15 cellular contexts compared by ENCODE assay signal in genomic region chrX:39484159-39484558, GRCh38.
DNase-seq lines count a peak whose midpoint lies in the region; ATAC-seq and TF ChIP-seq lines count a peak whose summit lies in the region.
"Had no signal": no experiment of that assay in that cellular context is flagged by ENCODE, and none has a peak within 500 bp of the region (broad histone marks: within the 10 kb centered on the region; RNA-seq: fewer than 3 reads in every experiment).

No MANE protein-coding gene starts in this region.

- ATAC-seq in activated CD8-positive, alpha-beta memory T cell treated with anti-CD3 and anti-CD28 coated beads, Interleukin-2, amount 10 ng/mL, durations not matched to agents 7 days and 5 days = no peak

- no peak overlapping the region for H3K9ac ChIP-seq in BLaER1
- H3K9ac ChIP-seq in SK-N-MC (ENCODE audit: insufficient read length) = no peak overlapping the region
- H3K9ac ChIP-seq: GM23248 had no signal

- H3K4me1 ChIP-seq in BLaER1 = peaks cover 53% of the 10 kb centered on the region
- H3K4me1 ChIP-seq: Caco-2, HAP-1 had no signal

- H3K9me3 Mint-ChIP-seq in nephron = no peaks in the 10 kb centered on the region
- no peaks in the 10 kb centered on the region for H3K9me3 Mint-ChIP-seq in activated CD8-positive, alpha-beta memory T cell treated with anti-CD3 and anti-CD28 coated beads, Interleukin-2, amount 10 ng/mL, durations not matched to agents 7 days and 5 days (ENCODE audit: low read depth)
- H3K9me3 Mint-ChIP-seq: CD4-positive, alpha-beta T cell had no signal

- peaks cover 62% of the 10 kb centered on the region for H3K4me1 Mint-ChIP-seq in nephron
- peaks cover 2% of the 10 kb centered on the region for H3K4me1 Mint-ChIP-seq in activated CD8-positive, alpha-beta memory T cell treated with anti-CD3 and anti-CD28 coated beads, Interleukin-2, amount 10 ng/mL, durations not matched to agents 7 days and 5 days

- no peak overlapping the region for H3K4me3 Mint-ChIP-seq in nephron
- H3K4me3 Mint-ChIP-seq in activated CD8-positive, alpha-beta memory T cell treated with anti-CD3 and anti-CD28 coated beads, Interleukin-2, amount 10 ng/mL, durations not matched to agents 7 days and 5 days = no peak overlapping the region
- H3K4me3 Mint-ChIP-seq: B cell; CD4-positive, alpha-beta T cell had no signal

- H3K27me3 ChIP-seq in BLaER1 (no peaks in the 10 kb centered on the region), MG63 (no peaks in the 10 kb centered on the region)

- CTCF ChIA-PET in activated CD8-positive, alpha-beta memory T cell treated with anti-CD3 and anti-CD28 coated beads, Interleukin-2, amount 10 ng/mL, durations not matched to agents 7 days and 5 days (lab: Charles Lee) = no interaction called here

- H3K4me3 ChIP-seq in BLaER1 (no peak overlapping the region), MG63 (no peak overlapping the region), SK-N-MC (peak overlapping the region; percentile 69)
- H3K4me3 ChIP-seq: GM23248, HAP-1 had no signal

- no peaks in the 10 kb centered on the region for H3K36me3 Mint-ChIP-seq in nephron (ENCODE audit: low read depth)
- no peaks in the 10 kb centered on the region for H3K36me3 Mint-ChIP-seq in activated CD8-positive, alpha-beta memory T cell treated with anti-CD3 and anti-CD28 coated beads, Interleukin-2, amount 10 ng/mL, durations not matched to agents 7 days and 5 days

- H3K27ac Mint-ChIP-seq in nephron = peak overlapping the region; percentile 44 to 65 (median 59)
- H3K27ac Mint-ChIP-seq in activated CD8-positive, alpha-beta memory T cell treated with anti-CD3 and anti-CD28 coated beads, Interleukin-2, amount 10 ng/mL, durations not matched to agents 7 days and 5 days = no peak overlapping the region
- H3K27ac Mint-ChIP-seq: B cell; CD4-positive, alpha-beta T cell had no signal

- H3K36me3 ChIP-seq in BLaER1 (no peaks in the 10 kb centered on the region), MG63 (no peaks in the 10 kb centered on the region), SK-N-MC (ENCODE audit: insufficient read depth, low read length) (no peaks in the 10 kb centered on the region)
- H3K36me3 ChIP-seq: HAP-1 had no signal

- no peak for TF ChIP-seq CTCF in nephron (IDR thresholded peaks at IDR 0.05; ENCODE audit: unreplicated experiment in 3 of 3)

- peak overlapping the region; percentile 47 for H3K4me2 ChIP-seq in BLaER1

- peak; percentile 34 for DNase-seq in MG63
- no peak for DNase-seq in SK-N-MC (ENCODE audit: low read depth, low spot score)
- no peak for DNase-seq in A172 (ENCODE audit: low spot score)
- no peak for DNase-seq in SHP77 treated with DMSO at 0.1 percent for 48 hours (lab: John Stamatoyannopoulos, UW)
- DNase-seq in activated CD8-positive, alpha-beta memory T cell treated with anti-CD3 and anti-CD28 coated beads, Interleukin-2, amount 10 ng/mL, durations not matched to agents 7 days and 5 days = no peak
- no peak for DNase-seq in LoVo (ENCODE audit: low spot score)
- DNase-seq: 8988T; Caco-2; CD4-positive, alpha-beta T cell; GM23248 had no signal

- H3K9me3 ChIP-seq in BLaER1 (0 out of 2 replicates have a peak, but pooled peaks cover 5% of the 10 kb centered on the region), MG63 (no peaks in the 10 kb centered on the region), SK-N-MC (ENCODE audit: low read depth, low read length) (no peaks in the 10 kb centered on the region)
- H3K9me3 ChIP-seq: Caco-2, HAP-1 had no signal

- H3K27ac ChIP-seq in BLaER1 (0 out of 2 replicates have a peak overlapping the region, but pooled peaks have one; percentile 10), SK-N-MC (peak overlapping the region; percentile 63; the same call in 1 of the 2 replicates)
- H3K27ac ChIP-seq: C4-2B, GM23248 had no signal

- no peaks in the 10 kb centered on the region for H4K20me1 ChIP-seq in BLaER1

- no peaks in the 10 kb centered on the region for H3K27me3 Mint-ChIP-seq in nephron (ENCODE audit: low read depth)
- no peaks in the 10 kb centered on the region for H3K27me3 Mint-ChIP-seq in activated CD8-positive, alpha-beta memory T cell treated with anti-CD3 and anti-CD28 coated beads, Interleukin-2, amount 10 ng/mL, durations not matched to agents 7 days and 5 days
- H3K27me3 Mint-ChIP-seq: B cell; CD4-positive, alpha-beta T cell had no signal
